Comparison of ENCODE assay signal across 9 cellular contexts in the genomic region with DNA sequence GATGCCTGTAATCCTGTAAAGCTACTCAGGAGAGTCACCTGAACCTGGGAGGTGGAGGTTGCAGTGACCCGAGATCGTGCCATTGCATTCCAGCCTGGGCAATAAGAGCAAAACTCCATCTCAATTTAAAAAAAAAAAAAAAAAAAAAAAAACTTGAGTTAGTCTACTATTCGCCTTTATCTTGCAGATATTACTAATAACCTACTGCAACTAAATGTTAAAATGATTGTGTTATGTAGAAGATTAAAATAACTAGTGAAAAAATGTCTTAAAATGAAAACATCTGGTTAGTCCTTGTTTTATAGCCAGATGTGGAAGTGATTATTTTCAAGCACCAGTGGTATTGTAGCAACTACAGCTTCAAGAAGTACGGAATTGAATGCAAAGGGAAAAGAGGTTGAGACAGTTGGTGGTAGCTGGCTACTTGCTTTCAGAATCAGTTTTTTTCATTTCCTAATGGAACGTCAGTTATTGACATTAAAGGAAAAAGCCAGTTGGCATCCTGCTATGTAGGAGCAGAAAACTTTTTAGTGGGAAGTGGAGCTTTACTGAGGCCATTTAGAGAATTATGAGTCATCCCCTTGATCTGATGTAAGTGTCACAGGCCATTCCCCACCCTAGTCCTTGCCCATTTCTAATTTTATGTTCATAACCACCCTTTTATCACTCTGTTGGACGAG. TPM values are rescaled to one million over a fixed set of nuclear protein-coding genes. Genes with fewer than 3 reads are reported as not detected.
DNase-seq lines count a peak whose midpoint lies in the region; ATAC-seq and TF ChIP-seq lines count a peak whose summit lies in the region.
"Had no signal": no experiment of that assay in that cellular context is flagged by ENCODE, and none has a peak within 500 bp of the region (broad histone marks: within the 10 kb centered on the region; RNA-seq: fewer than 3 reads in every experiment).

No MANE protein-coding gene starts in this region.

- TF ChIP-seq CTCF in AG09319 (IDR thresholded peaks at IDR 0.05; ENCODE audit: low read depth, low read length), result no peak
- no peak for TF ChIP-seq CTCF in lung (IDR thresholded peaks at IDR 0.05; ENCODE audit: control extremely low read depth, extremely low read depth)

- DNase-seq in AG09319 (ENCODE audit: extremely low read depth, low read depth), result peak; percentile 52
- peak; percentile 84 for DNase-seq in LHCN-M2 (ENCODE audit: low read depth)
- DNase-seq in brain pericyte (ENCODE audit: low read depth, low spot score), result peak; percentile 6
- DNase-seq in lung (ENCODE audit: low spot score), result no peak
- DNase-seq in NCI-H1092 (lab: John Stamatoyannopoulos, UW), result no peak
- DNase-seq: pancreas had no signal

- 78 to 86% methylated on average over 6 of the region's 6 CpGs for WGBS in lung, 2 donors

- H3K4me1 ChIP-seq in lung (ENCODE audit: control insufficient read depth in 2 of 2, insufficient read depth in 2 of 2, low read length in 2 of 2), result peaks cover 3 to 5% of the 10 kb centered on the region in 2 donors
- H3K4me1 ChIP-seq: pancreas had no signal

- no peak overlapping the region for H3K4me3 ChIP-seq in lung
- H3K4me3 ChIP-seq: pancreas had no signal

- H3K9me3 ChIP-seq in lung (ENCODE audit: control insufficient read depth in 2 of 2, insufficient read depth in 1 of 2, low read length in 1 of 2), result no peaks in the 10 kb centered on the region
- H3K9me3 ChIP-seq: pancreas had no signal

- peaks cover 6% of the 10 kb centered on the region in 2 donors for H3K36me3 ChIP-seq in lung (ENCODE audit: control insufficient read depth in 2 of 2, insufficient read depth in 2 of 2, low read length in 2 of 2)

- peak; percentile 38 for ATAC-seq in lung (ENCODE audit: insufficient read depth, low FRiP score)
- ATAC-seq in HG02884 (IDR thresholded peaks at IDR 0.05; ENCODE audit: unreplicated experiment), result no peak
- ATAC-seq in HG02763 (IDR thresholded peaks at IDR 0.05; ENCODE audit: unreplicated experiment), result no peak
- ATAC-seq in HG03097 (IDR thresholded peaks at IDR 0.05; ENCODE audit: low FRiP score, unreplicated experiment), result no peak

- no peaks in the 10 kb centered on the region for H3K27me3 ChIP-seq in lung (ENCODE audit: control insufficient read depth, insufficient read depth)
- H3K27me3 ChIP-seq: pancreas had no signal

- peak overlapping the region in 1 of 2 donors; percentile 33 for H3K27ac ChIP-seq in lung (ENCODE audit: low read depth in 1 of 2, low read length in 1 of 2)
- H3K27ac ChIP-seq: pancreas had no signal

RNA-seq across cellular contexts. Expression of a gene that starts 43.8 kb away (rescaled TPM):
- total RNA-seq in LHCN-M2 (2014; rRNA removed) (133 and 177 TPM in 2 replicates), lung (100 to 1,000 TPM in 1 of 2 donors, 10 to 100 TPM in 1; 77.3 to 135 TPM)
- 493 TPM for polyA plus RNA-seq in LHCN-M2 (2012)
- 100 to 1,000 TPM; 177 to 433 TPM for polyA plus RNA-seq in lung

Comparison
In these comparisons a context has a peak if more than half of its experiments do, and no peak if none do; other contexts are left out.
1. DNase-seq: peak in AG09319 (single experiment), LHCN-M2 (single experiment) and brain pericyte (single experiment); none in lung (single experiment) and NCI-H1092 (single experiment).